ENCODE assay signal across 11 cellular contexts in the genomic region with DNA sequence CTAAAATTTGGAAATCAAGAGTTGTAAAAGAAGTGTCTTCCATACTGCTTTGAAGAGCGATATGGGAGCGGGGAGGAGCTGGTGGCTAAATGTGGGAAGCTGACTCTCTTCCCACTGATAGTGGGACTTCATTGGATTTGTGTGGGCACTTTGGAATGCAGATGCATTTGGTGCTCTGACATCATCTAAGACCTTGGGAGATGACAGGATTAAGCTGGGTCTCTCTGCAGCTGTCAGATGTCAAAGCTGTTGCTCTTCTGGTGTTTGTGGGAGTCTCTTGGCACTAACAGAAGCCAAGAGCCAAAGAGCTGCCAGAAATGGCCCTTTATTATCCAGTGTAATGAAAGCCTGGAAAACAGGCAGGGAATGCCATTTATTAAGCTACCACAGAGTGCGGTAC. TPM values are rescaled to one million over a fixed set of nuclear protein-coding genes. Genes with fewer than 3 reads are reported as not detected.
DNase-seq lines count a peak whose midpoint lies in the region; ATAC-seq and TF ChIP-seq lines count a peak whose summit lies in the region.
"Had no signal": no experiment of that assay in that cellular context is flagged by ENCODE, and none has a peak within 500 bp of the region (broad histone marks: within the 10 kb centered on the region; RNA-seq: fewer than 3 reads in every experiment).

No MANE protein-coding gene starts in this region.

- TF ChIP-seq POLR2A in testis (IDR thresholded peaks at IDR 0.05) = no peak

- 49 to 68% methylated on average over 3 of the region's 3 CpGs for WGBS in testis, 2 donors
- WGBS in aorta, 2 donors = 82 to 88% methylated on average over 3 of the region's 3 CpGs

- H3K4me1 ChIP-seq in right atrium auricular region (peaks cover 0 to 16% of the 10 kb centered on the region in 2 donors), testis (no peaks in the 10 kb centered on the region), aorta (ENCODE audit: control insufficient read depth in 1 of 2, insufficient read depth in 2 of 2, low read length in 2 of 2) (no peaks in the 10 kb centered on the region), tibial artery (no peaks in the 10 kb centered on the region)

- TF ChIP-seq CTCF in right atrium auricular region (IDR thresholded peaks at IDR 0.05) (no peak), testis (IDR thresholded peaks at IDR 0.05) (no peak), tibial artery (IDR thresholded peaks at IDR 0.05) (no peak)

- H3K4me3 ChIP-seq in right atrium auricular region (no peak overlapping the region), testis (no peak overlapping the region), aorta (ENCODE audit: low read length in 2 of 2) (no peak overlapping the region), tibial artery (no peak overlapping the region)

- no peaks in the 10 kb centered on the region for H3K9me3 ChIP-seq in right atrium auricular region
- no peaks in the 10 kb centered on the region for H3K9me3 ChIP-seq in testis
- no peaks in the 10 kb centered on the region for H3K9me3 ChIP-seq in aorta (ENCODE audit: control insufficient read depth, low read length)
- H3K9me3 ChIP-seq in tibial artery = no peaks in the 10 kb centered on the region

- no peaks in the 10 kb centered on the region for H3K36me3 ChIP-seq in right atrium auricular region
- no peaks in the 10 kb centered on the region for H3K36me3 ChIP-seq in testis (ENCODE audit: low read depth, missing control alignments)
- no peaks in the 10 kb centered on the region for H3K36me3 ChIP-seq in aorta (ENCODE audit: control insufficient read depth in 1 of 2, insufficient read depth in 2 of 2, low read length in 1 of 2)
- no peaks in the 10 kb centered on the region for H3K36me3 ChIP-seq in tibial artery

- H3K27ac ChIP-seq in right atrium auricular region = no peak overlapping the region
- no peak overlapping the region for H3K27ac ChIP-seq in testis
- H3K27ac ChIP-seq in aorta (ENCODE audit: low read depth in 1 of 2, low read length in 2 of 2) = no peak overlapping the region
- H3K27ac ChIP-seq in tibial artery = no peak overlapping the region

- ATAC-seq in Right ventricle myocardium superior (ENCODE audit: poor library complexity) (peak; percentile 81), aorta (ENCODE audit: low FRiP score) (no peak)
- ATAC-seq: left colon, sciatic nerve had no signal

- DNase-seq in Right ventricle myocardium superior (no peak), right atrium auricular region (ENCODE audit: low spot score) (no peak), NCI-H82 treated with DMSO at 0.1 percent for 48 hours (lab: John Stamatoyannopoulos, UW; ENCODE audit: unreplicated experiment) (peak; percentile 58), cerebellar cortex (ENCODE audit: low spot score) (peak; percentile 56), testis (peak; percentile 53), aorta (no peak), tibial artery (no peak)
- no peak for DNase-seq in stimulated activated CD4-positive, alpha-beta T cell treated with anti-CD3 and anti-CD28 coated beads, Interleukin-4, amount 100 ng/mL, for 24 hours
- DNase-seq: left colon, naive B cell had no signal

- H3K27me3 ChIP-seq in right atrium auricular region (no peaks in the 10 kb centered on the region), testis (no peaks in the 10 kb centered on the region), aorta (ENCODE audit: control insufficient read depth in 1 of 2, insufficient read depth in 2 of 2, low read length in 1 of 2) (no peaks in the 10 kb centered on the region), tibial artery (no peaks in the 10 kb centered on the region)

- intact Hi-C loops in Right ventricle myocardium superior (cut with DNase I) (no loop called here), testis (cut with DNase I; ENCODE audit: low total_unique reads) (no loop called here), aorta (cut with DNase I) (no loop called here), tibial artery (cut with DNase I; ENCODE audit: low total_unique reads) (no loop called here)

RNA-seq across cellular contexts. Expression of a gene that starts 20.5 kb away (rescaled TPM):
- total RNA-seq in Right ventricle myocardium superior = 19.0 TPM
- total RNA-seq in right atrium auricular region = 1 to 10 TPM; 3.1 to 3.8 TPM
- total RNA-seq in testis = 10 to 100 TPM; 48.1 to 78.9 TPM
- polyA plus RNA-seq in testis (ENCODE audit: insufficient read depth, low read depth, low replicate concordance) = 48.9 TPM
- total RNA-seq in aorta = 1 to 10 TPM; 4.5 to 4.6 TPM
- 1 to 10 TPM in 1 of 2 donors, under 1 TPM in 1; 0.79 to 5.4 TPM for polyA plus RNA-seq in aorta

Comparison
In these comparisons a context has a peak if more than half of its experiments do, and no peak if none do; other contexts are left out.
1. DNase-seq: peak in NCI-H82 treated with DMSO at 0.1 percent for 48 hours (single experiment), cerebellar cortex (single experiment) and testis (single experiment); none in Right ventricle myocardium superior (single experiment), right atrium auricular region (single experiment), stimulated activated CD4-positive, alpha-beta T cell treated with anti-CD3 and anti-CD28 coated beads, Interleukin-4, amount 100 ng/mL, for 24 hours (single experiment), aorta (0 of 2) and tibial artery (0 of 2).